ENCODE assay signal across 8 cellular contexts in genomic region chr2:10753156-10753555, GRCh38. TPM values are rescaled to one million over a fixed set of nuclear protein-coding genes. Genes with fewer than 3 reads are reported as not detected.
"Had no signal": no experiment of that assay in that cellular context is flagged by ENCODE, and none has a peak within 500 bp of the region (broad histone marks: within the 10 kb centered on the region; RNA-seq: fewer than 3 reads in every experiment).

No MANE protein-coding gene starts in this region.

- H3K27ac ChIP-seq: GM23248, KMS-11 had no signal

- DNase-seq: GM23248, GOT3, H9, HCEC 1CT, IMR-90, KBM-7 had no signal

RNA-seq across cellular contexts. Expression of gene ATP6V1C2, which starts 31.7 kb away (rescaled TPM):
- total RNA-seq: GM23248, HT-29, IMR-90 had no signal
- polyA plus RNA-seq: IMR-90 had no signal
